Comparison of ENCODE assay signal across 1 cellular context in the genomic region with DNA sequence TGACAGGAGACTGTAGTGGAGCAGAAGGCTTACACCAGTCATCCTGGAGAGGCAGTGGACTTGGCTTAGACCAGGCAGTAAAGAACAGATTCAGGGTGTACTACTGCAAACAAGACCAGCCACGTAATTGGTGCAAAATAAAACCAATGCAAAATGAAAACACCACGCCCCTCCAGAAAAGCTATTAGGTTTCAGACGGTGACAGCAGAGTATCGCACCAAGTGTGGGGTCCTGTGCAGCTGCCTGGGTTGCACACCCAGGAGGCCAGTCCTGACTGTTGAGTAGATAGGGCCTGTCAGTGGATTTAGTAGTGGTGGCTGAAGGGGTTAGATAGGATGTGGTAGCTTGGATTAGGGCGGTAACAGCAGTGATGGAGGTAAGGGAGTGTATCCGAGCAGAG.
TF ChIP-seq lines count a peak whose summit lies in the region.

No MANE protein-coding gene starts in this region.

TF ChIP-seq in HEK293, 187 proteins besides CTCF, POLR2A, EP300 and RAD21 (continued from another document):
- TF ChIP-seq, protein P1, sequence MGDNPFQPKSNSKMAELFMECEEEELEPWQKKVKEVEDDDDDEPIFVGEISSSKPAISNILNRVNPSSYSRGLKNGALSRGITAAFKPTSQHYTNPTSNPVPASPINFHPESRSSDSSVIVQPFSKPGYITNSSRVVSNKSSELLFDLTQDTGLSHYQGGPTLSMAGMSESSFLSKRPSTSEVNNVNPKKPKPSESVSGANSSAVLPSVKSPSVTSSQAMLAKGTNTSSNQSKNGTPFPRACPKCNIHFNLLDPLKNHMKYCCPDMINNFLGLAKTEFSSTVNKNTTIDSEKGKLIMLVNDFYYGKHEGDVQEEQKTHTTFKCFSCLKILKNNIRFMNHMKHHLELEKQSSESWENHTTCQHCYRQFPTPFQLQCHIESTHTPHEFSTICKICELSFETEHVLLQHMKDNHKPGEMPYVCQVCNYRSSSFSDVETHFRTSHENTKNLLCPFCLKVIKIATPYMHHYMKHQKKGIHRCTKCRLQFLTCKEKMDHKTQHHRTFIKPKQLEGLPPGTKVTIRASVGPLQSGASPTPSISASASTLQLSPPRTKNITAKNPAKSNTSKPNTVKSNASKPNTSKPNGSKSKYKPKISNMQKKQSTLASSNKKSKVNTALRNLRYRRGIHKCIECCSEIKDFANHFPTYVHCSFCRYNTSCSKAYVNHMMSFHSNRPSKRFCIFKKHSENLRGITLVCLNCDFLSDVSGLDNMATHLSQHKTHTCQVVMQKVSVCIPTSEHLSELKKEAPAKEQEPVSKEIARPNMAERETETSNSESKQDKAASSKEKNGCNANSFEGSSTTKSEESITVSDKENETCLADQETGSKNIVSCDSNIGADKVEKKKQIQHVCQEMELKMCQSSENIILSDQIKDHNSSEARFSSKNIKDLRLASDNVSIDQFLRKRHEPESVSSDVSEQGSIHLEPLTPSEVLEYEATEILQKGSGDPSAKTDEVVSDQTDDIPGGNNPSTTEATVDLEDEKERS (tag by site-specific recombination; IDR thresholded peaks at IDR 0.05): no peak
- TF ChIP-seq HOXA7 (CRISPR knock-in tag; IDR thresholded peaks at IDR 0.05; ENCODE audit: borderline replicate concordance): no peak
- peak; percentile 60 for TF ChIP-seq KLF1 (tag by site-specific recombination; IDR thresholded peaks at IDR 0.05)
- 0 out of 2 replicates have a peak, but pooled peaks have one; percentile 40 for TF ChIP-seq ZNF600 (tag by site-specific recombination; IDR thresholded peaks at IDR 0.05)
- no peak for TF ChIP-seq ZNF623 (tag by site-specific recombination; IDR thresholded peaks at IDR 0.05)
- TF ChIP-seq ZBTB17 (tag by site-specific recombination; IDR thresholded peaks at IDR 0.05): peak; percentile 65
- TF ChIP-seq GLIS1 (tag by site-specific recombination; IDR thresholded peaks at IDR 0.05): 0 out of 2 replicates have a peak, but pooled peaks have one; percentile 12
